In genomic region chr5:135457424-135458071, GRCh38 we compare ENCODE assay signal across 8 cellular contexts. TPM values are rescaled to one million over a fixed set of nuclear protein-coding genes. Genes with fewer than 3 reads are reported as not detected.
DNase-seq lines count a peak whose midpoint lies in the region; ATAC-seq and TF ChIP-seq lines count a peak whose summit lies in the region.

No MANE protein-coding gene starts in this region.

- peaks cover 5% of the 10 kb centered on the region for H3K27me3 Mint-ChIP-seq in activated CD4-positive, alpha-beta T cell treated with anti-CD3 and anti-CD28 coated beads, Interleukin-2, amount 10 ng/mL, durations not matched to agents 7 days and 5 days
- peaks cover 49% of the 10 kb centered on the region for H3K27me3 Mint-ChIP-seq in mesothelial cell of epicardium (ENCODE audit: low read depth)

- no peak overlapping the region for H3K4me3 Mint-ChIP-seq in activated CD4-positive, alpha-beta T cell treated with anti-CD3 and anti-CD28 coated beads, Interleukin-2, amount 10 ng/mL, durations not matched to agents 7 days and 5 days
- H3K4me3 Mint-ChIP-seq in mesothelial cell of epicardium: no peak overlapping the region
- no peak overlapping the region for H3K4me3 Mint-ChIP-seq in stimulated activated effector memory CD8-positive, alpha-beta T cell treated with anti-CD3 and anti-CD28 coated beads, Interleukin-12 subunit alpha, Interleukin-12 subunit beta, amount 100 ng/mL, for 72 hours

- H3K9me3 Mint-ChIP-seq in activated CD4-positive, alpha-beta T cell treated with anti-CD3 and anti-CD28 coated beads, Interleukin-2, amount 10 ng/mL, durations not matched to agents 7 days and 5 days: no peaks in the 10 kb centered on the region
- H3K9me3 Mint-ChIP-seq in mesothelial cell of epicardium: no peaks in the 10 kb centered on the region
- no peaks in the 10 kb centered on the region for H3K9me3 Mint-ChIP-seq in stimulated activated effector memory CD8-positive, alpha-beta T cell treated with anti-CD3 and anti-CD28 coated beads, Interleukin-12 subunit alpha, Interleukin-12 subunit beta, amount 100 ng/mL, for 72 hours

- POLR2A ChIA-PET in activated CD4-positive, alpha-beta T cell treated with anti-CD3 and anti-CD28 coated beads, Interleukin-2, amount 10 ng/mL, durations not matched to agents 7 days and 5 days (lab: Charles Lee): no interaction called here

- peak; percentile 47 for ATAC-seq in HG03045 (IDR thresholded peaks at IDR 0.05; ENCODE audit: unreplicated experiment)
- peak; percentile 65 for ATAC-seq in stimulated activated effector memory CD8-positive, alpha-beta T cell treated with anti-CD3 and anti-CD28 coated beads, Interleukin-12 subunit alpha, Interleukin-12 subunit beta, amount 100 ng/mL, for 72 hours

- H3K27ac Mint-ChIP-seq in activated CD4-positive, alpha-beta T cell treated with anti-CD3 and anti-CD28 coated beads, Interleukin-2, amount 10 ng/mL, durations not matched to agents 7 days and 5 days: no peak overlapping the region
- no peak overlapping the region for H3K27ac Mint-ChIP-seq in mesothelial cell of epicardium
- H3K27ac Mint-ChIP-seq in stimulated activated effector memory CD8-positive, alpha-beta T cell treated with anti-CD3 and anti-CD28 coated beads, Interleukin-12 subunit alpha, Interleukin-12 subunit beta, amount 100 ng/mL, for 72 hours: no peak overlapping the region

- peak; percentile 85 for DNase-seq in 8988T
- peak; percentile 77 for DNase-seq in GM13977 (ENCODE audit: low spot score)
- peak; percentile 73 for DNase-seq in NCI-H345 (lab: John Stamatoyannopoulos, UW)
- DNase-seq in activated CD4-positive, alpha-beta T cell treated with anti-CD3 and anti-CD28 coated beads, Interleukin-2, amount 10 ng/mL, durations not matched to agents 7 days and 5 days: peak; percentile 66
- DNase-seq in effector CD8-positive, alpha-beta T cell (lab: John Stamatoyannopoulos, UW): peak; percentile 8
- peak in 1 of 2 experiments; percentile 72 for DNase-seq in mesothelial cell of epicardium (ENCODE audit: low spot score in 2 of 2, unreplicated experiment in 2 of 2)
- peak; percentile 43 to 77 for DNase-seq in stimulated activated effector memory CD8-positive, alpha-beta T cell treated with anti-CD3 and anti-CD28 coated beads, Interleukin-12 subunit alpha, Interleukin-12 subunit beta, amount 100 ng/mL, for 72 hours (ENCODE audit: low spot score in 2 of 2)

- in situ Hi-C loops in GM13977 (cut with MboI; ENCODE audit: low pct_unique_long_range_greater_than_20kb, low sequenced_read_pairs, unreplicated experiment): loop anchor here (5.0 kb wide), 1 partner anchor 100 kb away; no protein-coding TSS in a partner anchor

- no peaks in the 10 kb centered on the region for H3K36me3 Mint-ChIP-seq in activated CD4-positive, alpha-beta T cell treated with anti-CD3 and anti-CD28 coated beads, Interleukin-2, amount 10 ng/mL, durations not matched to agents 7 days and 5 days (ENCODE audit: low read depth)
- H3K36me3 Mint-ChIP-seq in mesothelial cell of epicardium: no peaks in the 10 kb centered on the region
- no peaks in the 10 kb centered on the region for H3K36me3 Mint-ChIP-seq in stimulated activated effector memory CD8-positive, alpha-beta T cell treated with anti-CD3 and anti-CD28 coated beads, Interleukin-12 subunit alpha, Interleukin-12 subunit beta, amount 100 ng/mL, for 72 hours

- TF ChIP-seq CTCF in GM13977 (IDR thresholded peaks at IDR 0.05; ENCODE audit: extremely low read depth, insufficient read depth, missing control alignments): peak; percentile 97
- peak; percentile 80 for TF ChIP-seq CTCF in mesothelial cell of epicardium (IDR thresholded peaks at IDR 0.05; ENCODE audit: unreplicated experiment)

- no peaks in the 10 kb centered on the region for H3K4me1 Mint-ChIP-seq in activated CD4-positive, alpha-beta T cell treated with anti-CD3 and anti-CD28 coated beads, Interleukin-2, amount 10 ng/mL, durations not matched to agents 7 days and 5 days
- peaks cover 13% of the 10 kb centered on the region for H3K4me1 Mint-ChIP-seq in mesothelial cell of epicardium
- peaks cover 5% of the 10 kb centered on the region for H3K4me1 Mint-ChIP-seq in stimulated activated effector memory CD8-positive, alpha-beta T cell treated with anti-CD3 and anti-CD28 coated beads, Interleukin-12 subunit alpha, Interleukin-12 subunit beta, amount 100 ng/mL, for 72 hours

- CTCF ChIA-PET in activated CD4-positive, alpha-beta T cell treated with anti-CD3 and anti-CD28 coated beads, Interleukin-2, amount 10 ng/mL, durations not matched to agents 7 days and 5 days (lab: Charles Lee): interaction anchor here (0.9 to 3.5 kb wide), 9 partner anchors 9 to 109 kb away, joined by 3 to 20 read pairs (median 4); partner anchors contain the start of gene DCANP1

RNA-seq across cellular contexts. Expression of gene TIFAB, which starts 5.4 kb away (rescaled TPM):
- total RNA-seq in activated CD4-positive, alpha-beta T cell treated with anti-CD3 and anti-CD28 coated beads, Interleukin-2, amount 10 ng/mL, durations not matched to agents 7 days and 5 days: not detected
- not detected in 3 replicates for total RNA-seq in mesothelial cell of epicardium

RNA-seq across cellular contexts. Expression of gene DCANP1, which starts 10.4 kb away (rescaled TPM):
- not detected for total RNA-seq in activated CD4-positive, alpha-beta T cell treated with anti-CD3 and anti-CD28 coated beads, Interleukin-2, amount 10 ng/mL, durations not matched to agents 7 days and 5 days
- total RNA-seq in mesothelial cell of epicardium: not detected in 3 replicates

RNA-seq across cellular contexts. Expression of gene MACROH2A1, which starts 58.5 kb away (rescaled TPM):
- 100 to 1,000 TPM; 287 to 297 TPM for total RNA-seq in activated CD4-positive, alpha-beta T cell treated with anti-CD3 and anti-CD28 coated beads, Interleukin-2, amount 10 ng/mL, durations not matched to agents 7 days and 5 days
- 261 to 276 TPM (median 265 TPM) in 3 replicates for total RNA-seq in mesothelial cell of epicardium
